In the genomic region with DNA sequence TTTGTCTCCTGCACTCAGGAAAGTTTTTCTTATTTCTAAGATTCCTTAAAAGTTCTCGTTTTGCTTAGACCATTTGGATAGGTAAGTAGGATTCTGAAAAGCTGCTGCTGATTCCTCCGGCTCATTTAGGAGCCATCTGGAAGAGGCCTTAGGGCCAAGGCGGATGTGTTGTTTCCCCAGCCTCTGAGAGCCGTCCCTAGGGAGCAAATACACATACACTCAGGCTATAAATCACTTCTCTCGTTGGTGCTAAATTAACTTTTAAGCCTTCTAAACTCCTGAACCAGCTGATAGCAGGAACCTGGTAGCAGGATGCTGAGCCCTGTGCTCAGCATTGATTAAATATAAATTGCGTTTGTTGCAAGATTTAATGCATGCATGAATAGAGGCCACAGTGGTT, we compare ENCODE assay signal across 16 cellular contexts.
A peak's percentile ranks its signal among the peaks of the same experiment; 100 is the strongest.
DNase-seq lines count a peak whose midpoint lies in the region; TF ChIP-seq lines count a peak whose summit lies in the region.
"Had no signal": no experiment of that assay in that cellular context is flagged by ENCODE, and none has a peak within 500 bp of the region (broad histone marks: within the 10 kb centered on the region; RNA-seq: fewer than 3 reads in every experiment).

No MANE protein-coding gene starts in this region.

- no peak overlapping the region for H3K4me3 Mint-ChIP-seq in brain
- H3K4me3 Mint-ChIP-seq: activated T-cell treated with anti-CD3 and anti-CD28 coated beads, Interleukin-2, amount 50 U/mL, for 24 hours; IgD-negative memory B cell had no signal

- no peaks in the 10 kb centered on the region for H3K9me3 Mint-ChIP-seq in brain
- H3K9me3 Mint-ChIP-seq: activated T-cell treated with anti-CD3 and anti-CD28 coated beads, Interleukin-2, amount 50 U/mL, for 24 hours had no signal

- DNase-seq in NCI-H1417 (lab: John Stamatoyannopoulos, UW) = peak; percentile 6 to 66 (median 57)
- DNase-seq in NCI-H1417 treated with DMSO at 0.1 percent for 48 hours (lab: John Stamatoyannopoulos, UW) = no peak
- DNase-seq in NCI-H1694 (lab: John Stamatoyannopoulos, UW) = peak; percentile 41
- DNase-seq in renal cortical epithelial cell (ENCODE audit: low read depth) = peak; percentile 30
- no peak for DNase-seq in dedifferentiated amniotic fluid mesenchymal stem cell (ENCODE audit: extremely low spot score)
- DNase-seq in SKM-1 treated with dmso at 0.1 percent for 144 hours (lab: John Stamatoyannopoulos, UW; ENCODE audit: unreplicated experiment) = no peak
- no peak for DNase-seq in activated CD4-positive, alpha-beta T cell treated with anti-CD3 and anti-CD28 coated beads, Interleukin-2, amount 50 U/mL, for 48 hours
- DNase-seq: activated CD4-positive, alpha-beta T cell treated with anti-CD3 and anti-CD28 coated beads for 48 hours; activated T-cell treated with anti-CD3 and anti-CD28 coated beads, Interleukin-2, amount 50 U/mL, for 24 hours; Calu3; dorsolateral prefrontal cortex; PC-3; substantia nigra; T-helper 1 cell had no signal

- no peak for TF ChIP-seq CTCF in brain (conservative IDR thresholded peaks at IDR 0.05)

- H3K27me3 Mint-ChIP-seq in brain = peaks cover 3% of the 10 kb centered on the region
- H3K27me3 Mint-ChIP-seq: activated T-cell treated with anti-CD3 and anti-CD28 coated beads, Interleukin-2, amount 50 U/mL, for 24 hours; IgD-negative memory B cell had no signal

- H3K36me3 Mint-ChIP-seq in brain = no peaks in the 10 kb centered on the region
- H3K36me3 Mint-ChIP-seq: IgD-negative memory B cell had no signal

- peaks cover 75% of the 10 kb centered on the region for H3K4me1 Mint-ChIP-seq in brain
- H3K4me1 Mint-ChIP-seq: IgD-negative memory B cell had no signal

- peak overlapping the region in 3 of 5 experiments; percentile 10 to 84 (median 82) for H3K27ac Mint-ChIP-seq in brain
- H3K27ac Mint-ChIP-seq: activated T-cell treated with anti-CD3 and anti-CD28 coated beads, Interleukin-2, amount 50 U/mL, for 24 hours; IgD-negative memory B cell had no signal

Comparison
In these comparisons a context has a peak if more than half of its experiments do, and no peak if none do; other contexts are left out.
1. DNase-seq: peak in NCI-H1417 (3 of 3), NCI-H1694 (single experiment) and renal cortical epithelial cell (single experiment); none in NCI-H1417 treated with DMSO at 0.1 percent for 48 hours (single experiment), dedifferentiated amniotic fluid mesenchymal stem cell (single experiment), SKM-1 treated with dmso at 0.1 percent for 144 hours (single experiment) and activated CD4-positive, alpha-beta T cell treated with anti-CD3 and anti-CD28 coated beads, Interleukin-2, amount 50 U/mL, for 48 hours (0 of 2).